ENCODE assay signal across 21 cellular contexts in the genomic region with DNA sequence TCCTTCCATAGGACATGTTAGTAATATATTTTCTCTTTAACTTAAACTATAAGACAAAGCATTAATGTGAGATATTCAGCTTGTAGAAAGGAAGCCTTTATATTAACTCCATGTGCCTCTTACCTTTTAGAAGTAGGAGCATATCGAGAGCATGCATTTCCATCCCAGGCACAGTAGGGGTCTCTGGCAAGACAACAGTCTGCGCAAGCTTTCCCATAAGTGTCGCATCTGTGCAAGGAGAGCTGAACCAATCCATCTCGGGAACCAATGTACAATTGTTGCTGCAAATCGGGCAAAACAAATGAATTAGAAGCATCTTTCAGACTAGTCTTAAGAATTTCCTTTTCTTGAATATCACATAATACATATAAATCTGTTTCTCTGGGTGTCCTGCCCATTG.
DNase-seq lines count a peak whose midpoint lies in the region; ATAC-seq and TF ChIP-seq lines count a peak whose summit lies in the region.
"Had no signal": no experiment of that assay in that cellular context is flagged by ENCODE, and none has a peak within 500 bp of the region (broad histone marks: within the 10 kb centered on the region; RNA-seq: fewer than 3 reads in every experiment).

No MANE protein-coding gene starts in this region.

- CTCF ChIA-PET in GM10248 (lab: Yijun Ruan, JAX): no interaction called here

- TF ChIP-seq CTCF in NB4 (IDR thresholded peaks at IDR 0.05; ENCODE audit: low read depth, low read length): peak; percentile 20
- peak; percentile 20; the same call in 1 of the 2 replicates for TF ChIP-seq CTCF in VCaP (conservative IDR thresholded peaks at IDR 0.05)
- TF ChIP-seq CTCF in neural crest cell (conservative IDR thresholded peaks at IDR 0.05): peak; percentile 23
- no peak for TF ChIP-seq CTCF in GM10248 (IDR thresholded peaks at IDR 0.05; ENCODE audit: control extremely low read depth, extremely low read depth, low read depth, missing control alignments)

- DNase-seq in NCI-H1417 (lab: John Stamatoyannopoulos, UW) (peak in 2 of 3 experiments; percentile 14 to 41), NCI-H1417 treated with DMSO at 0.1 percent for 48 hours (lab: John Stamatoyannopoulos, UW) (no peak), NB4 (ENCODE audit: low read depth) (peak; percentile 29), neural crest cell (ENCODE audit: low read depth, low spot score) (no peak), GM10248 (ENCODE audit: extremely low spot score) (no peak)
- DNase-seq in stimulated activated CD4-positive, alpha-beta T cell treated with anti-CD3 and anti-CD28 coated beads, Interleukin-4, amount 100 ng/mL, for 1 hour: no peak
- DNase-seq: activated B cell treated with CpG ODN at 0.5 μM for 24 hours; activated CD8-positive, alpha-beta T cell treated with anti-CD3 and anti-CD28 coated beads for 36 hours; caudate nucleus; CD4-positive, CD25-positive, alpha-beta regulatory T cell; effector memory CD4-positive, alpha-beta T cell; kidney; natural killer cell; NCI-H2081 treated with DMSO at 0.1 percent for 48 hours; psoas muscle; stimulated activated naive CD4-positive, alpha-beta T cell; T-helper 17 cell had no signal

- H3K4me1 Mint-ChIP-seq in neural crest cell: no peaks in the 10 kb centered on the region
- H3K4me1 Mint-ChIP-seq: activated B cell treated with CpG ODN at 0.5 μM for 24 hours; CD4-positive, CD25-positive, alpha-beta regulatory T cell; memory B cell; natural killer cell; T-helper 17 cell had no signal

- no peak for TF ChIP-seq POLR2A in NB4 (IDR thresholded peaks at IDR 0.05; ENCODE audit: extremely low read depth, insufficient read length)

- H3K27me3 Mint-ChIP-seq in neural crest cell (ENCODE audit: low read depth): no peaks in the 10 kb centered on the region
- H3K27me3 Mint-ChIP-seq: activated B cell treated with CpG ODN at 0.5 μM for 24 hours; CD4-positive, CD25-positive, alpha-beta regulatory T cell; memory B cell; T-helper 17 cell had no signal

- ATAC-seq in GM21723 (IDR thresholded peaks at IDR 0.05; ENCODE audit: unreplicated experiment): no peak
- ATAC-seq: activated CD8-positive, alpha-beta T cell treated with anti-CD3 and anti-CD28 coated beads for 36 hours; natural killer cell; psoas muscle; T-helper 17 cell had no signal

- no peak overlapping the region for H3K4me3 Mint-ChIP-seq in neural crest cell
- H3K4me3 Mint-ChIP-seq: activated B cell treated with CpG ODN at 0.5 μM for 24 hours; activated CD8-positive, alpha-beta T cell treated with anti-CD3 and anti-CD28 coated beads for 36 hours; CD4-positive, CD25-positive, alpha-beta regulatory T cell; memory B cell; natural killer cell; T-helper 17 cell had no signal

- peaks cover 3% of the 10 kb centered on the region for H3K36me3 Mint-ChIP-seq in neural crest cell (ENCODE audit: low read depth)
- H3K36me3 Mint-ChIP-seq: CD4-positive, CD25-positive, alpha-beta regulatory T cell; memory B cell; natural killer cell had no signal

- no peak overlapping the region for H3K27ac Mint-ChIP-seq in neural crest cell (ENCODE audit: unreplicated experiment)
- H3K27ac Mint-ChIP-seq: activated B cell treated with CpG ODN at 0.5 μM for 24 hours; activated CD8-positive, alpha-beta T cell treated with anti-CD3 and anti-CD28 coated beads for 36 hours; CD4-positive, CD25-positive, alpha-beta regulatory T cell; memory B cell; natural killer cell; T-helper 17 cell had no signal

- no peak overlapping the region for H3K27ac ChIP-seq in VCaP
- H3K27ac ChIP-seq: psoas muscle, tibial nerve had no signal

- POLR2A ChIA-PET in GM10248 (lab: Yijun Ruan, JAX): no interaction called here

- no peaks in the 10 kb centered on the region for H3K9me3 Mint-ChIP-seq in neural crest cell
- H3K9me3 Mint-ChIP-seq: activated B cell treated with CpG ODN at 0.5 μM for 24 hours; activated CD8-positive, alpha-beta T cell treated with anti-CD3 and anti-CD28 coated beads for 36 hours; memory B cell had no signal

- no peak overlapping the region for H3K4me3 ChIP-seq in NB4 (ENCODE audit: low read depth, low read length)
- H3K4me3 ChIP-seq: psoas muscle, tibial nerve had no signal

Comparison
In these comparisons a context has a peak if more than half of its experiments do, and no peak if none do; other contexts are left out.
1. DNase-seq: peak in NCI-H1417 (2 of 3) and NB4 (single experiment); none in NCI-H1417 treated with DMSO at 0.1 percent for 48 hours (single experiment), neural crest cell (single experiment), GM10248 (single experiment) and stimulated activated CD4-positive, alpha-beta T cell treated with anti-CD3 and anti-CD28 coated beads, Interleukin-4, amount 100 ng/mL, for 1 hour (single experiment).